In genomic region chr16:2842340-2843000, GRCh38 we compare ENCODE assay signal across 8 cellular contexts. TPM values are rescaled to one million over a fixed set of nuclear protein-coding genes. Genes with fewer than 3 reads are reported as not detected.
DNase-seq lines count a peak whose midpoint lies in the region; ATAC-seq and TF ChIP-seq lines count a peak whose summit lies in the region.

No MANE protein-coding gene starts in this region.

- DNase-seq in H7 (peak; percentile 91), WERI-Rb-1 (peak; percentile 44), brain microvascular endothelial cell (no peak), kidney tubule cell (ENCODE audit: low spot score) (peak; percentile 32), SW480 (ENCODE audit: low spot score) (no peak), HK-2 (ENCODE audit: unreplicated experiment) (no peak)
- DNase-seq in stimulated activated CD8-positive, alpha-beta memory T cell treated with anti-CD3 and anti-CD28 coated beads, Interleukin-12 subunit alpha, Interleukin-12 subunit beta, amount 100 ng/mL, for 24 hours (ENCODE audit: extremely low read depth), result peak; percentile 71

- H3K4me3 ChIP-seq in H7 (ENCODE audit: insufficient read depth, low read depth, low read length), result peak overlapping the region; percentile 12; the same call in 1 of the 2 replicates
- no peak overlapping the region for H3K4me3 ChIP-seq in WERI-Rb-1 (ENCODE audit: low read depth, low read length)
- H3K4me3 ChIP-seq in brain microvascular endothelial cell (ENCODE audit: low read depth, low read length), result peak overlapping the region; percentile 10

- H3K27me3 ChIP-seq in H7 (ENCODE audit: control insufficient read depth, insufficient read depth, low read length), result no peaks in the 10 kb centered on the region
- no peaks in the 10 kb centered on the region for H3K27me3 ChIP-seq in WERI-Rb-1 (ENCODE audit: insufficient read depth, low read depth, severe bottlenecking)
- no peaks in the 10 kb centered on the region for H3K27me3 ChIP-seq in brain microvascular endothelial cell (replicated peaks)

- ATAC-seq in GM18907 (IDR thresholded peaks at IDR 0.05; ENCODE audit: unreplicated experiment), result no peak

- H3K9me3 ChIP-seq in WERI-Rb-1 (ENCODE audit: severe bottlenecking), result no peaks in the 10 kb centered on the region

- H3K36me3 ChIP-seq in H7 (replicated peaks; ENCODE audit: control insufficient read depth, insufficient read depth, low read length) (no peaks in the 10 kb centered on the region), WERI-Rb-1 (no peaks in the 10 kb centered on the region), brain microvascular endothelial cell (replicated peaks) (no peaks in the 10 kb centered on the region)

- in situ Hi-C loops in brain microvascular endothelial cell (cut with HindIII; ENCODE audit: low pct_ligation_motif_present, low sequenced_read_pairs), result no loop called here

- H3K27ac ChIP-seq in WERI-Rb-1, result no peak overlapping the region
- no peak overlapping the region for H3K27ac ChIP-seq in brain microvascular endothelial cell

- TF ChIP-seq CTCF in WERI-Rb-1 (IDR thresholded peaks at IDR 0.05; ENCODE audit: low read depth, low read length) (peak; percentile 80), brain microvascular endothelial cell (IDR thresholded peaks at IDR 0.05; ENCODE audit: low read depth, low read length, missing control alignments) (peak; percentile 71)

RNA-seq across cellular contexts. Expression of gene ZG16B, which starts 12.4 kb away (rescaled TPM):
- not detected in 2 replicates for total RNA-seq in H7 (2014; rRNA removed; shearing (Covaris generic))

RNA-seq across cellular contexts. Expression of gene PRSS22, which starts 15.5 kb away (rescaled TPM):
- total RNA-seq in H7 (2014; rRNA removed; shearing (Covaris generic)), result 0.80 and 0.85 TPM in 2 replicates

RNA-seq across cellular contexts. Expression of gene PRSS21, which starts 25.4 kb away (rescaled TPM):
- 0.42 and 1.5 TPM in 2 replicates for total RNA-seq in H7 (2014; rRNA removed; shearing (Covaris generic))

RNA-seq across cellular contexts. Expression of gene FLYWCH2, which starts 40.5 kb away (rescaled TPM):
- 55.2 and 94.1 TPM in 2 replicates for total RNA-seq in H7 (2014; rRNA removed; shearing (Covaris generic))

RNA-seq across cellular contexts. Expression of gene PRSS41, which starts 44.2 kb away (rescaled TPM):
- not detected in 2 replicates for total RNA-seq in H7 (2014; rRNA removed; shearing (Covaris generic))

Comparison
In these comparisons a context has a peak if more than half of its experiments do, and no peak if none do; other contexts are left out.
1. DNase-seq: peak in H7 (single experiment), WERI-Rb-1 (single experiment), kidney tubule cell (single experiment) and stimulated activated CD8-positive, alpha-beta memory T cell treated with anti-CD3 and anti-CD28 coated beads, Interleukin-12 subunit alpha, Interleukin-12 subunit beta, amount 100 ng/mL, for 24 hours (single experiment); none in brain microvascular endothelial cell (single experiment), SW480 (single experiment) and HK-2 (single experiment).